8 cellular contexts compared by ENCODE assay signal in genomic region chr19:49664171-49665070, GRCh38. TPM values are rescaled to one million over a fixed set of nuclear protein-coding genes. Genes with fewer than 3 reads are reported as not detected.
DNase-seq lines count a peak whose midpoint lies in the region; ATAC-seq, FAIRE-seq and TF ChIP-seq lines count a peak whose summit lies in the region.

No MANE protein-coding gene starts in this region.

- peak overlapping the region; percentile 86 for H3K56ac ChIP-seq in H1 (replicated peaks; ENCODE audit: insufficient read length, low read depth, low read length)
- peak overlapping the region; percentile 99 for H3K56ac ChIP-seq in mesendoderm (ENCODE audit: low read length)

- H3K18ac ChIP-seq in H1 (ENCODE audit: extremely low read depth, low read length) (peak overlapping the region; percentile 96), mesendoderm (ENCODE audit: low read length) (no peak overlapping the region)

- H2BK20ac ChIP-seq in H1 (ENCODE audit: low read length) = no peak overlapping the region

- H3K4me1 ChIP-seq in H1 (replicated peaks in 1 of 4; ENCODE audit: control insufficient read depth in 3 of 4, insufficient read depth in 4 of 4, low read length in 3 of 4) (peaks cover 0 to 7% (median 2%) of the 10 kb centered on the region in 4 experiments; a peak in 4 of 7 replicates), mesendoderm (ENCODE audit: control insufficient read depth, low read depth, low read length) (peaks cover 2% of the 10 kb centered on the region)

- H3K27ac ChIP-seq in HL-60 (replicated peaks) (peak overlapping the region; percentile 79), H1 (ENCODE audit: low read depth, low read length) (peak overlapping the region; percentile 72), mesendoderm (ENCODE audit: low read depth, low read length) (peak overlapping the region; percentile 55)

- peak overlapping the region; percentile 72; the same call in 1 of the 2 replicates for H2BK15ac ChIP-seq in H1 (ENCODE audit: low read length)
- no peak overlapping the region for H2BK15ac ChIP-seq in mesendoderm (replicated peaks; ENCODE audit: low read depth)

- TF ChIP-seq CTCF in HL-60 (IDR thresholded peaks at IDR 0.05; ENCODE audit: insufficient read depth, low read length) (no peak), H1 (IDR thresholded peaks at IDR 0.05; ENCODE audit: control extremely low read depth in 1 of 3, insufficient read depth in 1 of 3, low read depth in 1 of 3, low read length in 3 of 3) (no peak)

- TF ChIP-seq POLR2A in H1 (IDR thresholded peaks at IDR 0.05; ENCODE audit: control extremely low read depth in 1 of 2, low read depth in 2 of 2, low read length in 2 of 2) = peak; percentile 51 to 78

- peak overlapping the region in 3 of 4 experiments; percentile 49 to 92 (median 76); a peak in 6 of 7 replicates for H3K9ac ChIP-seq in H1 (replicated peaks in 1 of 4; ENCODE audit: extremely low read depth in 1 of 4, low read depth in 3 of 4, low read length in 3 of 4)
- H3K9ac ChIP-seq in mesendoderm (ENCODE audit: low read length) = peak overlapping the region; percentile 99

- H2BK5ac ChIP-seq in H1 (ENCODE audit: low read depth, low read length) (peak overlapping the region; percentile 86), mesendoderm (ENCODE audit: low read length) (peak overlapping the region; percentile 78)

- H4K8ac ChIP-seq in H1 (ENCODE audit: extremely low read depth, insufficient read depth, low read length) (0 out of 2 replicates have a peak overlapping the region, but pooled peaks have one; percentile 4), mesendoderm (ENCODE audit: low read depth, low read length) (no peak overlapping the region)

- ATAC-seq in GM21717 (IDR thresholded peaks at IDR 0.05; ENCODE audit: unreplicated experiment) = no peak

- no peak for TF ChIP-seq RAD21 in H1 (IDR thresholded peaks at IDR 0.05 in 1 of 2, conservative IDR thresholded peaks at IDR 0.05 in 1 of 2; ENCODE audit: low read depth in 2 of 2, low read length in 2 of 2)

- no peak for FAIRE-seq in H1 (lab: Jason Lieb, UNC)

- H3K36me3 ChIP-seq in H1 (ENCODE audit: control insufficient read depth in 2 of 4, insufficient read depth in 4 of 4, low read length in 3 of 4) (peaks cover 16 to 41% (median 31%) of the 10 kb centered on the region in 4 experiments; a peak in 7 of 8 replicates), mesendoderm (ENCODE audit: control insufficient read depth, insufficient read depth, low read length) (peaks cover 8% of the 10 kb centered on the region)

- CTCF ChIA-PET in H1 (lab: Charles Lee; ENCODE audit: partially characterized antibody) = interaction anchor here (0.7 to 2.3 kb wide), 11 partner anchors 8 to 39 kb away, joined by 3 to 13 read pairs (median 4); partner anchors contain the start of gene ADM5

- H4K5ac ChIP-seq in H1 (ENCODE audit: insufficient read length, low read depth, low read length) (peak overlapping the region; percentile 90), mesendoderm (ENCODE audit: low read length) (no peak overlapping the region)

- POLR2A ChIA-PET in H1 (lab: Charles Lee; ENCODE audit: partially characterized antibody) = interaction anchor here (0.5 to 18.0 kb wide), 19 partner anchors 9 to 161 kb away, joined by 3 to 275 read pairs (median 4); partner anchors contain the start of genes ADM5, CPT1C, FUZ and NOSIP

- H2BK120ac ChIP-seq in H1 (replicated peaks; ENCODE audit: low read depth, low read length) (no peak overlapping the region), mesendoderm (ENCODE audit: low read depth, low read length) (no peak overlapping the region)

- H3K9me3 ChIP-seq in H1 (ENCODE audit: insufficient read depth in 2 of 2, low read depth in 1 of 2, low read length in 1 of 2) = peaks cover 9 to 11% of the 10 kb centered on the region in 2 experiments

- H3K23ac ChIP-seq in H1 (ENCODE audit: insufficient read length) (no peak overlapping the region), mesendoderm (ENCODE audit: low read length) (peak overlapping the region; percentile 94)

- H3K4me3 ChIP-seq in HL-60 (replicated peaks; ENCODE audit: insufficient read depth, low read length) = peak overlapping the region; percentile 82
- H3K4me3 ChIP-seq in H1 (ENCODE audit: extremely low read depth in 1 of 4, insufficient read depth in 2 of 4, low read depth in 3 of 4, low read length in 4 of 4) = peak overlapping the region; percentile 89 to 98 (median 96)
- H3K4me3 ChIP-seq in mesendoderm (ENCODE audit: low read length) = peak overlapping the region; percentile 99

- H4K91ac ChIP-seq in H1 (replicated peaks; ENCODE audit: insufficient read length, low read length) = peak overlapping the region; percentile 8

- H3K14ac ChIP-seq in H1 (ENCODE audit: insufficient read length) = no peak overlapping the region

- H2AFZ ChIP-seq in H1 (ENCODE audit: low read length) = no peak overlapping the region

- H3K79me2 ChIP-seq in H1 (ENCODE audit: control insufficient read depth in 1 of 2, insufficient read depth in 2 of 2, low read length in 2 of 2) = peaks cover 5 to 32% of the 10 kb centered on the region in 2 experiments; a peak in 2 of 4 replicates
- peaks cover 19% of the 10 kb centered on the region for H3K79me2 ChIP-seq in mesendoderm (ENCODE audit: control insufficient read depth, insufficient read depth, low read length)

- no peak for TF ChIP-seq EP300 in H1 (IDR thresholded peaks at IDR 0.05; ENCODE audit: borderline replicate concordance in 1 of 2, low read depth in 2 of 2, low read length in 2 of 2)

- peaks cover 5% of the 10 kb centered on the region for H3K79me1 ChIP-seq in H1 (ENCODE audit: low read depth, low read length)
- H3K79me1 ChIP-seq in mesendoderm (ENCODE audit: low read length) = peaks cover 17% of the 10 kb centered on the region

- 2% methylated on average over 49 of the region's 53 CpGs; no CpG with 5 or more reads in 1 of the 2 experiments for WGBS in H1 (ENCODE audit: extremely low coverage in 1 of 2, insufficient coverage in 1 of 2, insufficient read length in 1 of 2, insufficient replicate concordance in 2 of 2, low coverage in 1 of 2, low lambda C conversion rate in 2 of 2, missing lambda C conversion rate in 1 of 2), 2 experiments
- WGBS in mesendoderm (ENCODE audit: extremely low coverage, insufficient coverage, low lambda C conversion rate) = no CpG with 5 or more reads among the region's 53 CpGs

- peak overlapping the region; percentile 43; the same call in 1 of the 2 replicates for H2BK12ac ChIP-seq in H1 (ENCODE audit: low read depth, low read length)

- peak; percentile 49 for DNase-seq in GDM1 (lab: John Stamatoyannopoulos, UW)
- peak; percentile 83 to 90 for DNase-seq in HL-60 (ENCODE audit: low read depth in 1 of 2, low spot score in 1 of 2)
- peak; percentile 51 for DNase-seq in NK-92 (lab: John Stamatoyannopoulos, UW; ENCODE audit: unreplicated experiment)
- DNase-seq in activated CD8-positive, alpha-beta memory T cell treated with anti-CD3 and anti-CD28 coated beads for 48 hours (ENCODE audit: low read depth in 2 of 3, low spot score in 2 of 3) = peak; percentile 77 to 97 (median 92)
- DNase-seq in H1 (ENCODE audit: low read depth in 1 of 2, low spot score in 2 of 2) = peak; percentile 82 to 96
- DNase-seq in mesendoderm = peak; percentile 92
- DNase-seq in stimulated activated CD8-positive, alpha-beta memory T cell treated with anti-CD3 and anti-CD28 coated beads, Interleukin-12 subunit alpha, Interleukin-12 subunit beta, amount 100 ng/mL, for 4 hours (ENCODE audit: low read depth) = peak; percentile 79

- peaks cover 15% of the 10 kb centered on the region for H3K23me2 ChIP-seq in H1 (ENCODE audit: low read depth, low read length)

- peaks cover 9 to 11% of the 10 kb centered on the region in 2 experiments for H4K20me1 ChIP-seq in H1 (replicated peaks in 1 of 2; ENCODE audit: control insufficient read depth in 1 of 2, insufficient read depth in 2 of 2, low read length in 2 of 2)

- H2AK5ac ChIP-seq in H1 (ENCODE audit: low read depth, low read length) = peak overlapping the region; percentile 66; the same call in 1 of the 2 replicates
- peak overlapping the region; percentile 99 for H2AK5ac ChIP-seq in mesendoderm (ENCODE audit: low read length)

- H3K27me3 ChIP-seq in HL-60 (ENCODE audit: insufficient read depth, poor library complexity, severe bottlenecking) (no peaks in the 10 kb centered on the region), H1 (replicated peaks in 1 of 4; ENCODE audit: control insufficient read depth in 3 of 4, extremely low read depth in 1 of 4, insufficient read depth in 3 of 4, low read length in 3 of 4) (no peaks in the 10 kb centered on the region), mesendoderm (ENCODE audit: insufficient read depth, low read length, poor library complexity) (no peaks in the 10 kb centered on the region)

- peak overlapping the region; percentile 58 for H3K4ac ChIP-seq in H1 (replicated peaks; ENCODE audit: insufficient read length, low read depth, low read length)
- H3K4ac ChIP-seq in mesendoderm (ENCODE audit: low read depth, low read length) = no peak overlapping the region

- H3K4me2 ChIP-seq in H1 (ENCODE audit: insufficient read depth in 1 of 2, low read depth in 2 of 2, low read length in 2 of 2) (peak overlapping the region; percentile 85 to 89), mesendoderm (ENCODE audit: low read length) (peak overlapping the region; percentile 100)

RNA-seq across cellular contexts. Expression of gene IRF3, which starts 1.2 kb away (rescaled TPM):
- total RNA-seq in H1 (2021; fragmentation: NEBNext Ultra II Directional; extraction: Animal tissue kit (Norgen Biotek cat#: 25700)) = 114 and 115 TPM in 2 replicates
- polyA plus RNA-seq in H1 (2011; rRNA removed) = 103 and 185 TPM in 2 replicates
- polyA plus RNA-seq in H1 (2011; cell fraction: cytosol; rRNA removed) = 151 TPM
- polyA plus RNA-seq in H1 (2011; cell fraction: nucleus; rRNA removed) = 260 TPM
- 192 to 222 TPM (median 214 TPM) in 4 replicates for polyA plus RNA-seq in H1 (2012, experiment 1 of 2)
- 136 TPM for polyA plus RNA-seq in H1 (2012, experiment 2 of 2)
- 127 TPM for polyA plus RNA-seq in H1 (2013, experiment 1 of 2)
- 124 TPM for polyA plus RNA-seq in H1 (2013, experiment 2 of 2)
- polyA minus RNA-seq in H1 (2011; rRNA and poly(A)+ RNA removed) = 51.4 and 52.6 TPM in 2 replicates
- 50.8 TPM for polyA minus RNA-seq in H1 (2011; cell fraction: cytosol; rRNA and poly(A)+ RNA removed)
- 42.1 TPM for polyA minus RNA-seq in H1 (2011; cell fraction: nucleus; rRNA and poly(A)+ RNA removed)
- polyA plus RNA-seq in mesendoderm (2013, experiment 1 of 2) = 94.1 TPM
- polyA plus RNA-seq in mesendoderm (2013, experiment 2 of 2) = 90.7 TPM

RNA-seq across cellular contexts. Expression of gene BCL2L12, which starts 1.3 kb away (rescaled TPM):
- 126 and 133 TPM in 2 replicates for total RNA-seq in H1 (2021; fragmentation: NEBNext Ultra II Directional; extraction: Animal tissue kit (Norgen Biotek cat#: 25700))
- 209 and 280 TPM in 2 replicates for polyA plus RNA-seq in H1 (2011; rRNA removed)
- 167 TPM for polyA plus RNA-seq in H1 (2011; cell fraction: cytosol; rRNA removed)
- polyA plus RNA-seq in H1 (2011; cell fraction: nucleus; rRNA removed) = 185 TPM
- polyA plus RNA-seq in H1 (2012, experiment 1 of 2) = 158 to 202 TPM (median 170 TPM) in 4 replicates
- 242 TPM for polyA plus RNA-seq in H1 (2012, experiment 2 of 2)
- polyA plus RNA-seq in H1 (2013, experiment 1 of 2) = 213 TPM
- polyA plus RNA-seq in H1 (2013, experiment 2 of 2) = 198 TPM
- polyA minus RNA-seq in H1 (2011; rRNA and poly(A)+ RNA removed) = 19.6 and 20.5 TPM in 2 replicates
- 48.1 TPM for polyA minus RNA-seq in H1 (2011; cell fraction: cytosol; rRNA and poly(A)+ RNA removed)
- polyA minus RNA-seq in H1 (2011; cell fraction: nucleus; rRNA and poly(A)+ RNA removed) = 26.9 TPM
- 151 TPM for polyA plus RNA-seq in mesendoderm (2013, experiment 1 of 2)
- 154 TPM for polyA plus RNA-seq in mesendoderm (2013, experiment 2 of 2)

RNA-seq across cellular contexts. Expression of gene PRMT1, which starts 12.7 kb away (rescaled TPM):
- total RNA-seq in H1 (2021; fragmentation: NEBNext Ultra II Directional; extraction: Animal tissue kit (Norgen Biotek cat#: 25700)) = 561 and 579 TPM in 2 replicates
- 1,215 and 1,548 TPM in 2 replicates for polyA plus RNA-seq in H1 (2011; rRNA removed)
- 1,290 TPM for polyA plus RNA-seq in H1 (2011; cell fraction: cytosol; rRNA removed)
- 1,135 TPM for polyA plus RNA-seq in H1 (2011; cell fraction: nucleus; rRNA removed)
- 426 to 811 TPM (median 790 TPM) in 4 replicates for polyA plus RNA-seq in H1 (2012, experiment 1 of 2)
- 763 TPM for polyA plus RNA-seq in H1 (2012, experiment 2 of 2)
- 339 TPM for polyA plus RNA-seq in H1 (2013, experiment 1 of 2)
- polyA plus RNA-seq in H1 (2013, experiment 2 of 2) = 327 TPM
- polyA minus RNA-seq in H1 (2011; rRNA and poly(A)+ RNA removed) = 815 and 1,077 TPM in 2 replicates
- 388 TPM for polyA minus RNA-seq in H1 (2011; cell fraction: cytosol; rRNA and poly(A)+ RNA removed)
- polyA minus RNA-seq in H1 (2011; cell fraction: nucleus; rRNA and poly(A)+ RNA removed) = 319 TPM
- 427 TPM for polyA plus RNA-seq in mesendoderm (2013, experiment 1 of 2)
- 426 TPM for polyA plus RNA-seq in mesendoderm (2013, experiment 2 of 2)

RNA-seq across cellular contexts. Expression of gene SCAF1, which starts 22.4 kb away (rescaled TPM):
- total RNA-seq in H1 (2021; fragmentation: NEBNext Ultra II Directional; extraction: Animal tissue kit (Norgen Biotek cat#: 25700)) = 81.7 and 93.3 TPM in 2 replicates
- 9.7 and 21.4 TPM in 2 replicates for polyA plus RNA-seq in H1 (2011; rRNA removed)
- 9.9 TPM for polyA plus RNA-seq in H1 (2011; cell fraction: cytosol; rRNA removed)
- 29.6 TPM for polyA plus RNA-seq in H1 (2011; cell fraction: nucleus; rRNA removed)
- 44.1 to 59.6 TPM (median 55.2 TPM) in 4 replicates for polyA plus RNA-seq in H1 (2012, experiment 1 of 2)
- polyA plus RNA-seq in H1 (2012, experiment 2 of 2) = 56.4 TPM
- polyA plus RNA-seq in H1 (2013, experiment 1 of 2) = 42.7 TPM
- polyA plus RNA-seq in H1 (2013, experiment 2 of 2) = 41.6 TPM
- polyA minus RNA-seq in H1 (2011; rRNA and poly(A)+ RNA removed) = 3.7 and 4.7 TPM in 2 replicates
- polyA minus RNA-seq in H1 (2011; cell fraction: cytosol; rRNA and poly(A)+ RNA removed) = 13.0 TPM
- 9.2 TPM for polyA minus RNA-seq in H1 (2011; cell fraction: nucleus; rRNA and poly(A)+ RNA removed)
- polyA plus RNA-seq in mesendoderm (2013, experiment 1 of 2) = 42.4 TPM
- 44.6 TPM for polyA plus RNA-seq in mesendoderm (2013, experiment 2 of 2)

RNA-seq across cellular contexts. Expression of gene RRAS, which starts 24.5 kb away (rescaled TPM):
- 16.9 and 17.7 TPM in 2 replicates for total RNA-seq in H1 (2021; fragmentation: NEBNext Ultra II Directional; extraction: Animal tissue kit (Norgen Biotek cat#: 25700))
- polyA plus RNA-seq in H1 (2011; rRNA removed) = 49.1 and 62.9 TPM in 2 replicates
- 44.6 TPM for polyA plus RNA-seq in H1 (2011; cell fraction: cytosol; rRNA removed)
- polyA plus RNA-seq in H1 (2011; cell fraction: nucleus; rRNA removed) = 35.8 TPM
- 14.2 to 33.1 TPM (median 28.7 TPM) in 4 replicates for polyA plus RNA-seq in H1 (2012, experiment 1 of 2)
- 26.7 TPM for polyA plus RNA-seq in H1 (2012, experiment 2 of 2)
- 18.4 TPM for polyA plus RNA-seq in H1 (2013, experiment 1 of 2)
- 18.6 TPM for polyA plus RNA-seq in H1 (2013, experiment 2 of 2)
- polyA minus RNA-seq in H1 (2011; rRNA and poly(A)+ RNA removed) = 6.4 and 6.8 TPM in 2 replicates
- polyA minus RNA-seq in H1 (2011; cell fraction: cytosol; rRNA and poly(A)+ RNA removed) = 7.9 TPM
- 4.9 TPM for polyA minus RNA-seq in H1 (2011; cell fraction: nucleus; rRNA and poly(A)+ RNA removed)
- 7.3 TPM for polyA plus RNA-seq in mesendoderm (2013, experiment 1 of 2)
- 8.4 TPM for polyA plus RNA-seq in mesendoderm (2013, experiment 2 of 2)
